21 cellular contexts compared by ENCODE assay signal in genomic region chr7:158054611-158055010, GRCh38.
"Had no signal": no experiment of that assay in that cellular context is flagged by ENCODE, and none has a peak within 500 bp of the region (broad histone marks: within the 10 kb centered on the region; RNA-seq: fewer than 3 reads in every experiment).

No MANE protein-coding gene starts in this region.

- H3K27ac ChIP-seq: dorsolateral prefrontal cortex, left lung, lower lobe of right lung, neutrophil, right atrium auricular region, suprapubic skin, thyroid gland, uterus had no signal

- H3K27ac Mint-ChIP-seq: immature natural killer cell; memory B cell; nephron progenitor cell; stimulated activated effector memory CD8-positive, alpha-beta T cell treated with anti-CD3 and anti-CD28 coated beads, Interleukin-12 subunit alpha, Interleukin-12 subunit beta, amount 100 ng/mL, for 72 hours; type B pancreatic cell had no signal

- H3K36me3 Mint-ChIP-seq: immature natural killer cell; memory B cell; stimulated activated effector memory CD8-positive, alpha-beta T cell treated with anti-CD3 and anti-CD28 coated beads, Interleukin-12 subunit alpha, Interleukin-12 subunit beta, amount 100 ng/mL, for 72 hours; type B pancreatic cell had no signal

- H3K4me1 ChIP-seq: left lung, lower lobe of right lung, right atrium auricular region, suprapubic skin, thyroid gland, uterus had no signal

- H3K4me1 Mint-ChIP-seq: immature natural killer cell; memory B cell; stimulated activated effector memory CD8-positive, alpha-beta T cell treated with anti-CD3 and anti-CD28 coated beads, Interleukin-12 subunit alpha, Interleukin-12 subunit beta, amount 100 ng/mL, for 72 hours had no signal

- H3K9me3 Mint-ChIP-seq: immature natural killer cell; memory B cell; stimulated activated effector memory CD8-positive, alpha-beta T cell treated with anti-CD3 and anti-CD28 coated beads, Interleukin-12 subunit alpha, Interleukin-12 subunit beta, amount 100 ng/mL, for 72 hours; type B pancreatic cell had no signal

- H3K4me3 Mint-ChIP-seq: immature natural killer cell; memory B cell; nephron progenitor cell; stimulated activated effector memory CD8-positive, alpha-beta T cell treated with anti-CD3 and anti-CD28 coated beads, Interleukin-12 subunit alpha, Interleukin-12 subunit beta, amount 100 ng/mL, for 72 hours; type B pancreatic cell had no signal

- H3K4me3 ChIP-seq: dorsolateral prefrontal cortex, left lung, lower lobe of right lung, right atrium auricular region, smooth muscle cell, suprapubic skin, thyroid gland, uterus had no signal

- H3K36me3 ChIP-seq: left lung, lower lobe of right lung, neutrophil, right atrium auricular region, suprapubic skin, thyroid gland, uterus had no signal

- H3K27me3 ChIP-seq: dorsolateral prefrontal cortex, left lung, neutrophil, right atrium auricular region, suprapubic skin, thyroid gland, uterus had no signal

- DNase-seq: cortex of kidney; effector CD8-positive, alpha-beta T cell; immature natural killer cell; lower lobe of right lung; midbrain; stimulated activated CD4-positive, alpha-beta T cell treated with anti-CD3 and anti-CD28 coated beads, Interleukin-4, amount 100 ng/mL, for 1 hour; stimulated activated CD8-positive, alpha-beta memory T cell treated with anti-CD3 and anti-CD28 coated beads, Interleukin-4, amount 100 ng/mL, for 48 hours; stimulated activated naive CD8-positive, alpha-beta T cell treated with anti-CD3 and anti-CD28 coated beads, Interleukin-15, Interleukin-2, amounts not matched to agents 100 U/mL and 50 U/mL, for 24 hours; uterus had no signal

- ATAC-seq: esophagus mucosa; left lung; lower lobe of right lung; stimulated activated effector memory CD8-positive, alpha-beta T cell treated with anti-CD3 and anti-CD28 coated beads, Interleukin-12 subunit alpha, Interleukin-12 subunit beta, amount 100 ng/mL, for 72 hours; stimulated activated naive CD8-positive, alpha-beta T cell treated with anti-CD3 and anti-CD28 coated beads, Interleukin-15, Interleukin-2, amounts not matched to agents 100 U/mL and 50 U/mL, for 24 hours had no signal

- H3K9me3 ChIP-seq: lower lobe of right lung, neutrophil, right atrium auricular region, suprapubic skin, thyroid gland, uterus had no signal

- H3K27me3 Mint-ChIP-seq: memory B cell, type B pancreatic cell had no signal
